In the genomic region with DNA sequence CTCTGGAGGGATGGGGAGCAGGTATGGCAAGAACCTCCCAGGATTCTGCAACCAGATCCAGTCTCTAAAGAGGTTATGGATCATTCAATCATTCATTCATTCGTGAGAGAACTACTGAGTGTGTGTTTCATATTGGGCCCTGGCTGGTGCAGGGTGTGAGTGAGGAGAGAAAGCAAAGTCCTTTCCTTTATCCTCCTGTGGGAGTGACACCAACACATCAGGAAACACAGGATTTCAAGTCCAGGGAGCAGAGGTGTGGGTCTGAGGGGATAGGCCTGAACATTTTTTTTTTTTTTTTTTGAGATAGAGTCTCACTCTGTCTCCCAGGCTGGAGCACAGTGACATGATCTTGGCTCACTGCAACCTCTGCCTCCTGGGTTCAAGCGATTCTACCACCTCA, we compare ENCODE assay signal across 26 cellular contexts. TPM values are rescaled to one million over a fixed set of nuclear protein-coding genes. Genes with fewer than 3 reads are reported as not detected.
"Had no signal": no experiment of that assay in that cellular context is flagged by ENCODE, and none has a peak within 500 bp of the region (broad histone marks: within the 10 kb centered on the region; RNA-seq: fewer than 3 reads in every experiment).

No MANE protein-coding gene starts in this region.

- H3K4me3 Mint-ChIP-seq: central memory CD8-positive, alpha-beta T cell; nephron progenitor cell; stimulated activated effector memory CD8-positive, alpha-beta T cell treated with anti-CD3 and anti-CD28 coated beads, Interleukin-12 subunit alpha, Interleukin-12 subunit beta, amount 100 ng/mL, for 72 hours; stimulated activated naive CD8-positive, alpha-beta T cell treated with anti-CD3 and anti-CD28 coated beads, Interleukin-15, Interleukin-2, amounts not matched to agents 100 ng/mL and 50 ng/mL, for 24 hours had no signal

- H3K4me1 ChIP-seq: uterus had no signal

- H3K4me3 ChIP-seq: mucosa of descending colon, ovary, skin epidermis, thoracic aorta, uterus had no signal

- H3K9me3 ChIP-seq: mucosa of descending colon, ovary, thoracic aorta, uterus had no signal

- ATAC-seq: activated CD4-positive, CD25-positive, alpha-beta regulatory T cell treated with anti-CD3 and anti-CD28 coated beads, Interleukin-2, amount 50 U/mL, for 24 hours; left ventricle myocardium superior; mucosa of descending colon; sciatic nerve; stimulated activated effector memory CD8-positive, alpha-beta T cell treated with anti-CD3 and anti-CD28 coated beads, Interleukin-12 subunit alpha, Interleukin-12 subunit beta, amount 100 ng/mL, for 72 hours had no signal

- H3K27ac ChIP-seq: ovary, skin epidermis, thoracic aorta, uterus, WERI-Rb-1 had no signal

- FAIRE-seq: frontal cortex, islet of Langerhans had no signal

- H3K9me3 Mint-ChIP-seq: central memory CD8-positive, alpha-beta T cell; nephron progenitor cell; stimulated activated effector memory CD8-positive, alpha-beta T cell treated with anti-CD3 and anti-CD28 coated beads, Interleukin-12 subunit alpha, Interleukin-12 subunit beta, amount 100 ng/mL, for 72 hours; stimulated activated naive CD8-positive, alpha-beta T cell treated with anti-CD3 and anti-CD28 coated beads, Interleukin-15, Interleukin-2, amounts not matched to agents 100 ng/mL and 50 ng/mL, for 24 hours had no signal

- DNase-seq: activated CD4-positive, alpha-beta T cell treated with anti-CD3 and anti-CD28 coated beads for 48 hours; activated CD4-positive, alpha-beta T cell treated with anti-CD3 and anti-CD28 coated beads, Interleukin-2, amount 50 U/mL, for 48 hours; activated effector memory CD4-positive, alpha-beta T cell treated with anti-CD3 and anti-CD28 coated beads, Interleukin-2, amount 50 U/mL, for 16 hours; activated naive CD4-positive, alpha-beta T cell treated with anti-CD3 and anti-CD28 coated beads, Interleukin-2, amount 50 U/mL, for 16 hours; anterior cingulate cortex; effector memory CD4-positive, alpha-beta T cell; left ventricle myocardium superior; nephron progenitor cell; ovary; stimulated activated CD4-positive, alpha-beta T cell treated with anti-CD3 and anti-CD28 coated beads, Interleukin-4, amount 100 ng/mL, for 24 hours; T-helper 1 cell; T1000; trophoblast cell; uterus; WERI-Rb-1 had no signal

- H3K36me3 ChIP-seq: ovary, thoracic aorta, uterus, WERI-Rb-1 had no signal

- H3K27me3 Mint-ChIP-seq: central memory CD8-positive, alpha-beta T cell; stimulated activated naive CD8-positive, alpha-beta T cell treated with anti-CD3 and anti-CD28 coated beads, Interleukin-15, Interleukin-2, amounts not matched to agents 100 ng/mL and 50 ng/mL, for 24 hours had no signal

- H3K36me3 Mint-ChIP-seq: stimulated activated effector memory CD8-positive, alpha-beta T cell treated with anti-CD3 and anti-CD28 coated beads, Interleukin-12 subunit alpha, Interleukin-12 subunit beta, amount 100 ng/mL, for 72 hours had no signal

- H3K27me3 ChIP-seq: ovary, uterus had no signal

- H3K27ac Mint-ChIP-seq: progenitor cell of endocrine pancreas; stimulated activated effector memory CD8-positive, alpha-beta T cell treated with anti-CD3 and anti-CD28 coated beads, Interleukin-12 subunit alpha, Interleukin-12 subunit beta, amount 100 ng/mL, for 72 hours; stimulated activated naive CD8-positive, alpha-beta T cell treated with anti-CD3 and anti-CD28 coated beads, Interleukin-15, Interleukin-2, amounts not matched to agents 100 ng/mL and 50 ng/mL, for 24 hours had no signal

RNA-seq across cellular contexts. Expression of gene CEACAM1, which starts 3.3 kb away (rescaled TPM):
- total RNA-seq: frontal cortex had no signal
